ENCODE assay signal across 1 cellular context in the genomic region with DNA sequence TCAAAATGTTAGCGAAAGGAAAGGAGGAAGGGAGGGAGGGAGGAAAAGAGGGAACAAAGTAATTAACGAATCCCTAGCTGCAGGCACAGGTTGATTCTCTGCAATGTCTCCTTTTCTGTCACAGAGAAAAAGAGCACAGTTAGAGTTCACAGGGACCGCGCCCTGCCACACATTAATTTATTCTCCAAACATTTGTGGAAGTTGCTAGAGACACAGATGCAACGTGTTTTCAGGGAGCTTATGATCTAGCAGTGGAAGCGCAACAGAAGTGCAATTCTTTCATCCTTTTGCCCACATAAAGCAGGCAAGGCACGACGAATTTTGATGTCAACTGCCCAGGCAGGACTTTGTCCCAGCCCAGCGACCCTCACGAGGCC.
TF ChIP-seq lines count a peak whose summit lies in the region.

No MANE protein-coding gene starts in this region.

TF ChIP-seq in H1, 55 proteins besides CTCF, POLR2A, EP300 and RAD21 (continued from another document):
- TF ChIP-seq CEBPB (IDR thresholded peaks at IDR 0.05; ENCODE audit: low read depth, low read length) (no peak), CREB1 (IDR thresholded peaks at IDR 0.05) (no peak), SUZ12 (IDR thresholded peaks at IDR 0.05; ENCODE audit: low read length) (no peak), CHD1 (IDR thresholded peaks at IDR 0.05; ENCODE audit: low read depth, low read length) (no peak), BRCA1 (IDR thresholded peaks at IDR 0.05; ENCODE audit: low read depth, low read length) (no peak), GTF2F1 (IDR thresholded peaks at IDR 0.05; ENCODE audit: borderline replicate concordance, low read depth, low read length) (no peak), TBP (IDR thresholded peaks at IDR 0.05; ENCODE audit: low read depth, low read length) (no peak), RNF2 (IDR thresholded peaks at IDR 0.05; ENCODE audit: borderline replicate concordance, low read depth, low read length, missing control alignments, poor library complexity, severe bottlenecking) (no peak), CTBP2 (IDR thresholded peaks at IDR 0.05; ENCODE audit: borderline replicate concordance, insufficient read depth, insufficient read length, low read length) (no peak), POLR2AphosphoS5 (IDR thresholded peaks at IDR 0.05; ENCODE audit: low read depth, low read length) (no peak), SP4 (IDR thresholded peaks at IDR 0.05; ENCODE audit: low read length) (no peak), SIN3A (conservative IDR thresholded peaks at IDR 0.05 in 1 of 2, IDR thresholded peaks at IDR 0.05 in 1 of 2; ENCODE audit: low read depth in 1 of 2, low read length in 2 of 2) (no peak), KDM1A (IDR thresholded peaks at IDR 0.05; ENCODE audit: borderline replicate concordance, low read length) (no peak), TAF1 (IDR thresholded peaks at IDR 0.05; ENCODE audit: low read depth, low read length) (no peak), SAP30 (IDR thresholded peaks at IDR 0.05; ENCODE audit: insufficient read depth, insufficient replicate concordance, low read length) (no peak), CBX5 (IDR thresholded peaks at IDR 0.05; ENCODE audit: low read depth, low read length) (no peak)
- TF ChIP-seq, protein P1, sequence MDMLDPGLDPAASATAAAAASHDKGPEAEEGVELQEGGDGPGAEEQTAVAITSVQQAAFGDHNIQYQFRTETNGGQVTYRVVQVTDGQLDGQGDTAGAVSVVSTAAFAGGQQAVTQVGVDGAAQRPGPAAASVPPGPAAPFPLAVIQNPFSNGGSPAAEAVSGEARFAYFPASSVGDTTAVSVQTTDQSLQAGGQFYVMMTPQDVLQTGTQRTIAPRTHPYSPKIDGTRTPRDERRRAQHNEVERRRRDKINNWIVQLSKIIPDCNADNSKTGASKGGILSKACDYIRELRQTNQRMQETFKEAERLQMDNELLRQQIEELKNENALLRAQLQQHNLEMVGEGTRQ (IDR thresholded peaks at IDR 0.05; ENCODE audit: low read length): no peak
